ENCODE assay signal across 1 cellular context in genomic region chr2:123073371-123073770, GRCh38.
TF ChIP-seq lines count a peak whose summit lies in the region.

No MANE protein-coding gene starts in this region.

TF ChIP-seq in GM23338, 12 proteins besides CTCF, POLR2A, EP300 and RAD21 (continued from another document):
- TF ChIP-seq, protein P1, sequence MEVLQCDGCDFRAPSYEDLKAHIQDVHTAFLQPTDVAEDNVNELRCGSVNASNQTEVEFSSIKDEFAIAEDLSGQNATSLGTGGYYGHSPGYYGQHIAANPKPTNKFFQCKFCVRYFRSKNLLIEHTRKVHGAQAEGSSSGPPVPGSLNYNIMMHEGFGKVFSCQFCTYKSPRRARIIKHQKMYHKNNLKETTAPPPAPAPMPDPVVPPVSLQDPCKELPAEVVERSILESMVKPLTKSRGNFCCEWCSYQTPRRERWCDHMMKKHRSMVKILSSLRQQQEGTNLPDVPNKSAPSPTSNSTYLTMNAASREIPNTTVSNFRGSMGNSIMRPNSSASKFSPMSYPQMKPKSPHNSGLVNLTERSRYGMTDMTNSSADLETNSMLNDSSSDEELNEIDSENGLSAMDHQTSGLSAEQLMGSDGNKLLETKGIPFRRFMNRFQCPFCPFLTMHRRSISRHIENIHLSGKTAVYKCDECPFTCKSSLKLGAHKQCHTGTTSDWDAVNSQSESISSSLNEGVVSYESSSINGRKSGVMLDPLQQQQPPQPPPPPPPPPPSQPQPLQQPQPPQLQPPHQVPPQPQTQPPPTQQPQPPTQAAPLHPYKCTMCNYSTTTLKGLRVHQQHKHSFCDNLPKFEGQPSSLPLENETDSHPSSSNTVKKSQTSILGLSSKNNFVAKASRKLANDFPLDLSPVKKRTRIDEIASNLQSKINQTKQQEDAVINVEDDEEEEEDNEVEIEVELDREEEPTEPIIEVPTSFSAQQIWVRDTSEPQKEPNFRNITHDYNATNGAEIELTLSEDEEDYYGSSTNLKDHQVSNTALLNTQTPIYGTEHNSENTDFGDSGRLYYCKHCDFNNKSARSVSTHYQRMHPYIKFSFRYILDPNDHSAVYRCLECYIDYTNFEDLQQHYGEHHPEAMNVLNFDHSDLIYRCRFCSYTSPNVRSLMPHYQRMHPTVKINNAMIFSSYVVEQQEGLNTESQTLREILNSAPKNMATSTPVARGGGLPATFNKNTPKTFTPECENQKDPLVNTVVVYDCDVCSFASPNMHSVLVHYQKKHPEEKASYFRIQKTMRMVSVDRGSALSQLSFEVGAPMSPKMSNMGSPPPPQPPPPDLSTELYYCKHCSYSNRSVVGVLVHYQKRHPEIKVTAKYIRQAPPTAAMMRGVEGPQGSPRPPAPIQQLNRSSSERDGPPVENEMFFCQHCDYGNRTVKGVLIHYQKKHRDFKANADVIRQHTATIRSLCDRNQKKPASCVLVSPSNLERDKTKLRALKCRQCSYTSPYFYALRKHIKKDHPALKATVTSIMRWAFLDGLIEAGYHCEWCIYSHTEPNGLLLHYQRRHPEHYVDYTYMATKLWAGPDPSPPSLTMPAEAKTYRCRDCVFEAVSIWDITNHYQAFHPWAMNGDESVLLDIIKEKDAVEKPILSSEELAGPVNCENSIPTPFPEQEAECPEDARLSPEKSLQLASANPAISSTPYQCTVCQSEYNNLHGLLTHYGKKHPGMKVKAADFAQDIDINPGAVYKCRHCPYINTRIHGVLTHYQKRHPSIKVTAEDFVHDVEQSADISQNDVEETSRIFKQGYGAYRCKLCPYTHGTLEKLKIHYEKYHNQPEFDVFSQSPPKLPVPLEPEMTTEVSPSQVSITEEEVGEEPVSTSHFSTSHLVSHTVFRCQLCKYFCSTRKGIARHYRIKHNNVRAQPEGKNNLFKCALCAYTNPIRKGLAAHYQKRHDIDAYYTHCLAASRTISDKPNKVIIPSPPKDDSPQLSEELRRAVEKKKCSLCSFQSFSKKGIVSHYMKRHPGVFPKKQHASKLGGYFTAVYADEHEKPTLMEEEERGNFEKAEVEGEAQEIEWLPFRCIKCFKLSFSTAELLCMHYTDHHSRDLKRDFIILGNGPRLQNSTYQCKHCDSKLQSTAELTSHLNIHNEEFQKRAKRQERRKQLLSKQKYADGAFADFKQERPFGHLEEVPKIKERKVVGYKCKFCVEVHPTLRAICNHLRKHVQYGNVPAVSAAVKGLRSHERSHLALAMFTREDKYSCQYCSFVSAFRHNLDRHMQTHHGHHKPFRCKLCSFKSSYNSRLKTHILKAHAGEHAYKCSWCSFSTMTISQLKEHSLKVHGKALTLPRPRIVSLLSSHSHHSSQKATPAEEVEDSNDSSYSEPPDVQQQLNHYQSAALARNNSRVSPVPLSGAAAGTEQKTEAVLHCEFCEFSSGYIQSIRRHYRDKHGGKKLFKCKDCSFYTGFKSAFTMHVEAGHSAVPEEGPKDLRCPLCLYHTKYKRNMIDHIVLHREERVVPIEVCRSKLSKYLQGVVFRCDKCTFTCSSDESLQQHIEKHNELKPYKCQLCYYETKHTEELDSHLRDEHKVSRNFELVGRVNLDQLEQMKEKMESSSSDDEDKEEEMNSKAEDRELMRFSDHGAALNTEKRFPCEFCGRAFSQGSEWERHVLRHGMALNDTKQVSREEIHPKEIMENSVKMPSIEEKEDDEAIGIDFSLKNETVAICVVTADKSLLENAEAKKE (CRISPR knock-in tag; IDR thresholded peaks at IDR 0.05), result no peak
